Comparison of ENCODE assay signal across 22 cellular contexts in the genomic region with DNA sequence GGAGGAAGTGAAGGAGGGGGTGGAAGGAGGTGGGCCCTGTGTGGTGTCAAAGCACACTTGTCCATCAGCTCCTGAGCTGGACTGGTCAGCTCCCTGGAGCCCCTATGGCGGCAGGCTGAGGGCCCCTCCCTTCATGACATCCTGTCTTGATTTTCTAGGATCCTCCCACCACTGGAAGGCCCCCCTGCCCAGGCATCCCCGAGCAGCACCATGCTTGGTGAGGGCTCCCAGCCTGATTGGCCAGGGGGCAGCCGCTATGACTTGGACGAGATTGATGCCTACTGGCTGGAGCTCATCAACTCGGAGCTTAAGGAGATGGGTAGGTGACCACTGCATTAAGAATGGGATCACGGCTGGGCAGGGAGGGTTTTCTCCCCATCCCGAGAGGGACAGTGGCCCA. TPM values are rescaled to one million over a fixed set of nuclear protein-coding genes. Genes with fewer than 3 reads are reported as not detected.
DNase-seq lines count a peak whose midpoint lies in the region; ATAC-seq and TF ChIP-seq lines count a peak whose summit lies in the region.
"Had no signal": no experiment of that assay in that cellular context is flagged by ENCODE, and none has a peak within 500 bp of the region (broad histone marks: within the 10 kb centered on the region; RNA-seq: fewer than 3 reads in every experiment).

No MANE protein-coding gene starts in this region.

- peak overlapping the region; percentile 20 for H3K27ac Mint-ChIP-seq in activated CD4-positive, alpha-beta T cell treated with anti-CD3 and anti-CD28 coated beads, Interleukin-2, amount 10 ng/mL, durations not matched to agents 24 days and 14 days
- peak overlapping the region in 3 of 7 donors; percentile 28 to 75 (median 60) for H3K27ac Mint-ChIP-seq in CD4-positive, alpha-beta memory T cell
- peak overlapping the region; percentile 38 for H3K27ac Mint-ChIP-seq in activated naive CD8-positive, alpha-beta T cell treated with anti-CD3 and anti-CD28 coated beads for 36 hours

- H3K4me1 ChIP-seq in CD4-positive, alpha-beta memory T cell (ENCODE audit: insufficient read depth, low read length), result peaks cover 22% of the 10 kb centered on the region
- peaks cover 31% of the 10 kb centered on the region for H3K4me1 ChIP-seq in osteoblast (ENCODE audit: insufficient read depth, low read length)
- H3K4me1 ChIP-seq: HAP-1 had no signal

- H3K36me3 Mint-ChIP-seq in activated CD4-positive, alpha-beta T cell treated with anti-CD3 and anti-CD28 coated beads, Interleukin-2, amount 10 ng/mL, durations not matched to agents 24 days and 14 days (ENCODE audit: low read depth), result peaks cover 57% of the 10 kb centered on the region
- peaks cover 49 to 70% of the 10 kb centered on the region in 2 donors for H3K36me3 Mint-ChIP-seq in CD4-positive, alpha-beta memory T cell
- peaks cover 18% of the 10 kb centered on the region for H3K36me3 Mint-ChIP-seq in activated naive CD8-positive, alpha-beta T cell treated with anti-CD3 and anti-CD28 coated beads for 36 hours

- no peaks in the 10 kb centered on the region for H4K20me1 ChIP-seq in osteoblast (ENCODE audit: insufficient read depth, low read length)

- peak overlapping the region; percentile 23 for H3K27ac ChIP-seq in CD4-positive, alpha-beta memory T cell (ENCODE audit: low read depth, low read length)
- H3K27ac ChIP-seq in osteoblast (ENCODE audit: low read depth, low read length), result no peak overlapping the region

- no peaks in the 10 kb centered on the region for H3K9me3 ChIP-seq in CD4-positive, alpha-beta memory T cell (ENCODE audit: control insufficient read depth in 1 of 2, low read length in 2 of 2)
- no peaks in the 10 kb centered on the region for H3K9me3 ChIP-seq in osteoblast (ENCODE audit: low read depth, low read length)
- H3K9me3 ChIP-seq: BLaER1 treated with 17β-estradiol and CSF1 and Interleukin-3, amounts not matched to agents 10 nM and 100 nM; HAP-1 had no signal

- TF ChIP-seq CTCF in osteoblast (IDR thresholded peaks at IDR 0.05; ENCODE audit: extremely low read depth, low read depth, low read length), result no peak

- no peak overlapping the region for H3K4me2 ChIP-seq in osteoblast (ENCODE audit: insufficient read depth, low read length)

- ATAC-seq in GM21529 (IDR thresholded peaks at IDR 0.05; ENCODE audit: unreplicated experiment) (no peak), HG02571 (IDR thresholded peaks at IDR 0.05; ENCODE audit: unreplicated experiment) (no peak)

- no peak for DNase-seq in activated CD4-positive, alpha-beta T cell treated with anti-CD3 and anti-CD28 coated beads, Interleukin-2, amount 10 ng/mL, durations not matched to agents 24 days and 14 days
- no peak for DNase-seq in activated CD4-positive, alpha-beta T cell treated with anti-CD3 and anti-CD28 coated beads for 1 hour
- DNase-seq in CD4-positive, alpha-beta memory T cell, result no peak
- DNase-seq in activated naive CD8-positive, alpha-beta T cell treated with anti-CD3 and anti-CD28 coated beads for 36 hours, result no peak
- DNase-seq in osteoblast (ENCODE audit: insufficient read length, low spot score, missing footprints) (peak; percentile 63), T-helper 2 cell (no peak)
- DNase-seq: 8988T; COR-L47; DMS153; KBM-7; MV-4-11; NCI-H1417 treated with DMSO at 0.1 percent for 48 hours; NCI-H1930; NCI-H2171; NCI-H446; NCI-H69; NK-92 treated with Interleukin-12 subunit alpha and Interleukin-12 subunit beta, amount 100 ng/mL, for 24 hours; SIG-M5 had no signal

- H3K4me1 Mint-ChIP-seq in activated CD4-positive, alpha-beta T cell treated with anti-CD3 and anti-CD28 coated beads, Interleukin-2, amount 10 ng/mL, durations not matched to agents 24 days and 14 days, result peaks cover 22% of the 10 kb centered on the region
- H3K4me1 Mint-ChIP-seq in CD4-positive, alpha-beta memory T cell, result peaks cover 22 to 30% (median 26%) of the 10 kb centered on the region in 4 donors
- peaks cover 23% of the 10 kb centered on the region for H3K4me1 Mint-ChIP-seq in activated naive CD8-positive, alpha-beta T cell treated with anti-CD3 and anti-CD28 coated beads for 36 hours

- no peaks in the 10 kb centered on the region for H3K27me3 Mint-ChIP-seq in activated CD4-positive, alpha-beta T cell treated with anti-CD3 and anti-CD28 coated beads, Interleukin-2, amount 10 ng/mL, durations not matched to agents 24 days and 14 days
- no peaks in the 10 kb centered on the region for H3K27me3 Mint-ChIP-seq in CD4-positive, alpha-beta memory T cell
- H3K27me3 Mint-ChIP-seq in activated naive CD8-positive, alpha-beta T cell treated with anti-CD3 and anti-CD28 coated beads for 36 hours, result no peaks in the 10 kb centered on the region

- POLR2A ChIA-PET in CD4-positive, alpha-beta memory T cell (lab: Charles Lee; ENCODE audit: partially characterized antibody), result interaction anchor here (1.1 to 1.6 kb wide), 3 partner anchors 34 to 334 kb away, joined by 3 to 9 read pairs (median 5); a partner anchor contains a TSS

- H3K79me2 ChIP-seq in osteoblast (ENCODE audit: insufficient read depth, low read length), result peaks cover 21% of the 10 kb centered on the region

- H3K9me3 Mint-ChIP-seq in activated CD4-positive, alpha-beta T cell treated with anti-CD3 and anti-CD28 coated beads, Interleukin-2, amount 10 ng/mL, durations not matched to agents 24 days and 14 days, result no peaks in the 10 kb centered on the region
- H3K9me3 Mint-ChIP-seq in CD4-positive, alpha-beta memory T cell, result peaks cover 0 to 5% (median 0%) of the 10 kb centered on the region in 8 donors
- no peaks in the 10 kb centered on the region for H3K9me3 Mint-ChIP-seq in activated naive CD8-positive, alpha-beta T cell treated with anti-CD3 and anti-CD28 coated beads for 36 hours

- H3K4me3 Mint-ChIP-seq in activated CD4-positive, alpha-beta T cell treated with anti-CD3 and anti-CD28 coated beads, Interleukin-2, amount 10 ng/mL, durations not matched to agents 24 days and 14 days, result no peak overlapping the region
- no peak overlapping the region for H3K4me3 Mint-ChIP-seq in CD4-positive, alpha-beta memory T cell
- no peak overlapping the region for H3K4me3 Mint-ChIP-seq in activated naive CD8-positive, alpha-beta T cell treated with anti-CD3 and anti-CD28 coated beads for 36 hours

- no peak overlapping the region for H2AFZ ChIP-seq in osteoblast (ENCODE audit: low read length)

- no peaks in the 10 kb centered on the region for H3K27me3 ChIP-seq in CD4-positive, alpha-beta memory T cell (ENCODE audit: insufficient read depth, low read length)
- H3K27me3 ChIP-seq in osteoblast (ENCODE audit: insufficient read depth, low read length), result no peaks in the 10 kb centered on the region
- H3K27me3 ChIP-seq: BLaER1 treated with 17β-estradiol and CSF1 and Interleukin-3, amounts not matched to agents 10 nM and 100 nM had no signal

- no peak overlapping the region for H3K4me3 ChIP-seq in CD4-positive, alpha-beta memory T cell (ENCODE audit: low read length in 2 of 2)
- no peak overlapping the region for H3K4me3 ChIP-seq in osteoblast (ENCODE audit: insufficient read depth, low read length)
- H3K4me3 ChIP-seq: BLaER1 treated with 17β-estradiol and CSF1 and Interleukin-3, amounts not matched to agents 10 nM and 100 nM; HAP-1 had no signal

- CTCF ChIA-PET in CD4-positive, alpha-beta memory T cell (lab: Charles Lee; ENCODE audit: partially characterized antibody), result interaction anchor here (0.7 kb wide), 1 partner anchor 17 kb away, joined by 3 read pairs; no protein-coding TSS in a partner anchor

- intact Hi-C loops in activated CD4-positive, alpha-beta T cell treated with anti-CD3 and anti-CD28 coated beads, Interleukin-2, amount 10 ng/mL, durations not matched to agents 24 days and 14 days (cut with micrococcal nuclease), result no loop called here
- intact Hi-C loops in CD4-positive, alpha-beta memory T cell (cut with micrococcal nuclease), result no loop called here

- peaks cover 62% of the 10 kb centered on the region for H3K36me3 ChIP-seq in CD4-positive, alpha-beta memory T cell (ENCODE audit: insufficient read depth, low read length)
- peaks cover 38% of the 10 kb centered on the region for H3K36me3 ChIP-seq in osteoblast (ENCODE audit: insufficient read depth, low read length)

RNA-seq across cellular contexts. Expression of a gene that starts 34.2 kb away (rescaled TPM):
- total RNA-seq in activated CD4-positive, alpha-beta T cell treated with anti-CD3 and anti-CD28 coated beads, Interleukin-2, amount 10 ng/mL, durations not matched to agents 24 days and 14 days, result 72.5 and 81.3 TPM in 2 replicates
- total RNA-seq in CD4-positive, alpha-beta memory T cell, result 100 to 1,000 TPM; 265 to 276 TPM
- 10 to 100 TPM in 1 of 2 donors, 1 to 10 TPM in 1; 9.1 to 42.6 TPM for polyA plus RNA-seq in CD4-positive, alpha-beta memory T cell
- 10 to 100 TPM; 80.2 to 80.3 TPM for total RNA-seq in activated naive CD8-positive, alpha-beta T cell treated with anti-CD3 and anti-CD28 coated beads for 36 hours
- total RNA-seq in osteoblast, result 22.7 and 26.8 TPM in 2 replicates
